In genomic region chr5:5695266-5695665, GRCh38 we compare ENCODE assay signal across 19 cellular contexts.
DNase-seq lines count a peak whose midpoint lies in the region; ATAC-seq, FAIRE-seq and TF ChIP-seq lines count a peak whose summit lies in the region.
"Had no signal": no experiment of that assay in that cellular context is flagged by ENCODE, and none has a peak within 500 bp of the region (broad histone marks: within the 10 kb centered on the region; RNA-seq: fewer than 3 reads in every experiment).

No MANE protein-coding gene starts in this region.

- H4K91ac ChIP-seq in H1 (replicated peaks; ENCODE audit: insufficient read length, low read length): no peak overlapping the region

- H2BK5ac ChIP-seq in H1 (ENCODE audit: low read depth, low read length): no peak overlapping the region

- CTCF ChIA-PET in H1 (lab: Charles Lee; ENCODE audit: partially characterized antibody): interaction anchor here (0.5 to 1.3 kb wide), 6 partner anchors 9 to 1888 kb away, joined by 3 to 5 read pairs (median 3); no protein-coding TSS in a partner anchor

- no peak for TF ChIP-seq EP300 in H1 (IDR thresholded peaks at IDR 0.05; ENCODE audit: borderline replicate concordance in 1 of 2, low read depth in 2 of 2, low read length in 2 of 2)

- H2BK20ac ChIP-seq in H1 (ENCODE audit: low read length): no peak overlapping the region

- H3K27ac Mint-ChIP-seq in GM23338: peak overlapping the region; percentile 49
- H3K27ac Mint-ChIP-seq: B cell; CD4-positive, alpha-beta T cell; HFFc6 had no signal

- H3K79me1 ChIP-seq in H1 (ENCODE audit: low read depth, low read length): no peaks in the 10 kb centered on the region

- no peak for FAIRE-seq in H1 (lab: Jason Lieb, UNC)
- FAIRE-seq: G401.6, GM12891, K562 had no signal

- no peak overlapping the region for H2BK15ac ChIP-seq in H1 (ENCODE audit: low read length)

- H3K36me3 ChIP-seq in GM23338 (ENCODE audit: insufficient read depth) (peaks cover 11% of the 10 kb centered on the region), HUES64 (ENCODE audit: insufficient read depth, low read length) (no peaks in the 10 kb centered on the region), H1 (ENCODE audit: control insufficient read depth in 2 of 4, insufficient read depth in 4 of 4, low read length in 3 of 4) (peaks cover 0 to 2% (median 0%) of the 10 kb centered on the region in 4 experiments; a peak in 1 of 8 replicates)
- H3K36me3 ChIP-seq: HAP-1 had no signal

- 12% methylated on average over 3 of the region's 3 CpGs for WGBS in HUES64
- 30% methylated on average over 3 of the region's 3 CpGs; no CpG with 5 or more reads in 1 of the 2 experiments for WGBS in H1 (ENCODE audit: extremely low coverage in 1 of 2, insufficient coverage in 1 of 2, insufficient read length in 1 of 2, insufficient replicate concordance in 2 of 2, low coverage in 1 of 2, low lambda C conversion rate in 2 of 2, missing lambda C conversion rate in 1 of 2), 2 experiments

- peaks cover 18% of the 10 kb centered on the region for H3K4me1 Mint-ChIP-seq in GM23338
- H3K4me1 Mint-ChIP-seq: B cell had no signal

- peaks cover 7% of the 10 kb centered on the region; the same call in 1 of the 2 replicates for H3F3A ChIP-seq in GM23338 (replicated peaks; ENCODE audit: low read depth)

- no peak overlapping the region for H2BK12ac ChIP-seq in H1 (ENCODE audit: low read depth, low read length)

- no peaks in the 10 kb centered on the region for H3K23me2 ChIP-seq in H1 (ENCODE audit: low read depth, low read length)

- H3K9ac ChIP-seq in HUES64 (ENCODE audit: low read depth, low read length) (no peak overlapping the region), H1 (replicated peaks in 1 of 4; ENCODE audit: extremely low read depth in 1 of 4, low read depth in 3 of 4, low read length in 3 of 4) (no peak overlapping the region)

- no peak overlapping the region for H3K4ac ChIP-seq in H1 (replicated peaks; ENCODE audit: insufficient read length, low read depth, low read length)

- H3K4me1 ChIP-seq in GM23338 (ENCODE audit: insufficient read depth) (peaks cover 12% of the 10 kb centered on the region), HUES64 (ENCODE audit: insufficient read depth, low read length) (peaks cover 18% of the 10 kb centered on the region; the same call in 1 of the 2 replicates), H1 (replicated peaks in 1 of 4; ENCODE audit: control insufficient read depth in 3 of 4, insufficient read depth in 4 of 4, low read length in 3 of 4) (peaks cover 0 to 5% (median under 1%) of the 10 kb centered on the region in 4 experiments; a peak in 2 of 7 replicates)
- H3K4me1 ChIP-seq: HAP-1 had no signal

- peaks cover 17% of the 10 kb centered on the region for H3K27me3 Mint-ChIP-seq in GM23338 (ENCODE audit: insufficient read depth, low read depth, poor library complexity)

- POLR2A ChIA-PET in H1 (lab: Charles Lee; ENCODE audit: partially characterized antibody): interaction anchor here (0.7 kb wide), 1 partner anchor 351 kb away, joined by 4 read pairs; no protein-coding TSS in a partner anchor

- peak; percentile 92 for ATAC-seq in GM23338
- ATAC-seq: K562 had no signal

- H3K36me3 Mint-ChIP-seq in GM23338 (ENCODE audit: low read depth): peaks cover 33% of the 10 kb centered on the region

- no peak overlapping the region for H3K23ac ChIP-seq in H1 (ENCODE audit: insufficient read length)

- no peak overlapping the region for H3K56ac ChIP-seq in H1 (replicated peaks; ENCODE audit: insufficient read length, low read depth, low read length)

- H4K8ac ChIP-seq in H1 (ENCODE audit: extremely low read depth, insufficient read depth, low read length): no peak overlapping the region

- TF ChIP-seq CTCF in GM23338 (conservative IDR thresholded peaks at IDR 0.05; ENCODE audit: low read depth in 2 of 2): no peak
- no peak for TF ChIP-seq CTCF in H1 (IDR thresholded peaks at IDR 0.05; ENCODE audit: control extremely low read depth in 1 of 3, insufficient read depth in 1 of 3, low read depth in 1 of 3, low read length in 3 of 3)

- H3K18ac ChIP-seq in H1 (ENCODE audit: extremely low read depth, low read length): no peak overlapping the region; the same call in 1 of the 2 replicates

- H3K9me3 ChIP-seq in HUES64 (ENCODE audit: insufficient read depth, low read depth, low read length) (peaks cover 18% of the 10 kb centered on the region), H1 (ENCODE audit: insufficient read depth in 2 of 2, low read depth in 1 of 2, low read length in 1 of 2) (peaks cover 8 to 20% of the 10 kb centered on the region in 2 experiments; a peak in 3 of 4 replicates)
- H3K9me3 ChIP-seq: HAP-1 had no signal

- H3K27me3 ChIP-seq in GM23338 (ENCODE audit: insufficient read depth) (no peaks in the 10 kb centered on the region), HUES64 (ENCODE audit: insufficient read depth, low read length) (no peaks in the 10 kb centered on the region), H1 (replicated peaks in 1 of 4; ENCODE audit: control insufficient read depth in 3 of 4, extremely low read depth in 1 of 4, insufficient read depth in 3 of 4, low read length in 3 of 4) (no peaks in the 10 kb centered on the region)

- H3K9me2 ChIP-seq in GM23338 (ENCODE audit: insufficient read depth): peaks cover 26% of the 10 kb centered on the region

- H3K4me2 ChIP-seq in GM23338 (peak overlapping the region; percentile 57; the same call in 1 of the 2 replicates), H1 (ENCODE audit: insufficient read depth in 1 of 2, low read depth in 2 of 2, low read length in 2 of 2) (no peak overlapping the region; a peak in 2 of 4 replicates)

- H3K4me3 Mint-ChIP-seq in GM23338: no peak overlapping the region
- H3K4me3 Mint-ChIP-seq: B cell; CD4-positive, alpha-beta T cell; HFFc6 had no signal

- H2BK120ac ChIP-seq in H1 (replicated peaks; ENCODE audit: low read depth, low read length): no peak overlapping the region

- H2AFZ ChIP-seq in GM23338: peak overlapping the region; percentile 29; the same call in 1 of the 2 replicates
- H2AFZ ChIP-seq in H1 (ENCODE audit: low read length): no peak overlapping the region

- H3K9me3 Mint-ChIP-seq in GM23338: peaks cover 53% of the 10 kb centered on the region

- no peak overlapping the region for H2AK5ac ChIP-seq in H1 (ENCODE audit: low read depth, low read length)

- H3K27ac ChIP-seq in GM23338 (ENCODE audit: low read depth) (peak overlapping the region; percentile 71; the same call in 1 of the 2 replicates), HUES64 (ENCODE audit: low read depth, low read length) (peak overlapping the region; percentile 77), H1 (ENCODE audit: low read depth, low read length) (no peak overlapping the region), substantia nigra (ENCODE audit: low read depth, low read length, poor library complexity, severe bottlenecking) (no peak overlapping the region)

- DNase-seq in GM23338 (ENCODE audit: low spot score) (no peak), H1 (ENCODE audit: low read depth in 1 of 2, low spot score in 2 of 2) (no peak), substantia nigra (lab: John Stamatoyannopoulos, UW) (no peak), NCI-H226 (no peak), AG08396 (ENCODE audit: low spot score) (no peak), putamen (ENCODE audit: low spot score) (no peak)
- DNase-seq: ACHN; C1 segment of cervical spinal cord; Calu3; CD4-positive, alpha-beta T cell; DMS79; HFFc6; Karpas-422 had no signal

- no peak for TF ChIP-seq RAD21 in H1 (IDR thresholded peaks at IDR 0.05 in 1 of 2, conservative IDR thresholded peaks at IDR 0.05 in 1 of 2; ENCODE audit: low read depth in 2 of 2, low read length in 2 of 2)

- no peaks in the 10 kb centered on the region for H4K20me1 ChIP-seq in GM23338 (replicated peaks; ENCODE audit: insufficient read depth)
- H4K20me1 ChIP-seq in H1 (replicated peaks in 1 of 2; ENCODE audit: control insufficient read depth in 1 of 2, insufficient read depth in 2 of 2, low read length in 2 of 2): no peaks in the 10 kb centered on the region

- H3K14ac ChIP-seq in H1 (ENCODE audit: insufficient read length): no peak overlapping the region

- peak overlapping the region; percentile 88 for H4K5ac ChIP-seq in H1 (ENCODE audit: insufficient read length, low read depth, low read length)

- H3K4me3 ChIP-seq in GM23338: peak overlapping the region; percentile 28; the same call in 1 of the 2 replicates
- no peak overlapping the region for H3K4me3 ChIP-seq in HUES64 (ENCODE audit: low read length)
- peak overlapping the region in 1 of 4 experiments; percentile 8; a peak in 1 of 8 replicates for H3K4me3 ChIP-seq in H1 (ENCODE audit: extremely low read depth in 1 of 4, insufficient read depth in 2 of 4, low read depth in 3 of 4, low read length in 4 of 4)
- H3K4me3 ChIP-seq: HAP-1, K562 had no signal

- H3K79me2 ChIP-seq in GM23338 (replicated peaks; ENCODE audit: insufficient read depth) (no peaks in the 10 kb centered on the region), H1 (ENCODE audit: control insufficient read depth in 1 of 2, insufficient read depth in 2 of 2, low read length in 2 of 2) (no peaks in the 10 kb centered on the region)

- no peak for TF ChIP-seq POLR2A in H1 (IDR thresholded peaks at IDR 0.05; ENCODE audit: control extremely low read depth in 1 of 2, low read depth in 2 of 2, low read length in 2 of 2)

TF ChIP-seq in H1, 55 proteins besides CTCF, POLR2A, EP300 and RAD21:
- TF ChIP-seq JUN (IDR thresholded peaks at IDR 0.05; ENCODE audit: low read depth, low read length) (no peak), SAP30 (IDR thresholded peaks at IDR 0.05; ENCODE audit: insufficient read depth, insufficient replicate concordance, low read length) (no peak), SP2 (IDR thresholded peaks at IDR 0.05; ENCODE audit: low read length) (no peak), TAF7 (optimal IDR thresholded peaks at IDR 0.05; ENCODE audit: borderline replicate concordance, low read depth, low read length) (no peak), SIX5 (IDR thresholded peaks at IDR 0.05; ENCODE audit: low read depth, low read length) (no peak), NRF1 (IDR thresholded peaks at IDR 0.05; ENCODE audit: low read depth, low read length) (no peak), CTBP2 (IDR thresholded peaks at IDR 0.05; ENCODE audit: borderline replicate concordance, insufficient read depth, insufficient read length, low read length) (no peak), CREB1 (IDR thresholded peaks at IDR 0.05) (no peak), SIN3A (conservative IDR thresholded peaks at IDR 0.05 in 1 of 2, IDR thresholded peaks at IDR 0.05 in 1 of 2; ENCODE audit: low read depth in 1 of 2, low read length in 2 of 2) (no peak), RNF2 (IDR thresholded peaks at IDR 0.05; ENCODE audit: borderline replicate concordance, low read depth, low read length, missing control alignments, poor library complexity, severe bottlenecking) (no peak), FOSL1 (IDR thresholded peaks at IDR 0.05; ENCODE audit: insufficient read depth, low read depth, low read length) (no peak), CBX8 (IDR thresholded peaks at IDR 0.05; ENCODE audit: borderline replicate concordance, low read depth, low read length) (no peak), HDAC6 (IDR thresholded peaks at IDR 0.05; ENCODE audit: low read depth, low read length) (no peak), BRCA1 (IDR thresholded peaks at IDR 0.05; ENCODE audit: low read depth, low read length) (no peak), GTF2F1 (IDR thresholded peaks at IDR 0.05; ENCODE audit: borderline replicate concordance, low read depth, low read length) (no peak)
TF ChIP-seq in H1: peak in this region for 0.

Comparison
In these comparisons a context has a peak if more than half of its experiments do, and no peak if none do; other contexts are left out.
1. H3K27ac ChIP-seq: peak in GM23338 (single experiment) and HUES64 (single experiment); none in H1 (single experiment) and substantia nigra (single experiment).